22 cellular contexts compared by ENCODE assay signal in genomic region chr15:46732060-46732459, GRCh38.
DNase-seq lines count a peak whose midpoint lies in the region; ATAC-seq and TF ChIP-seq lines count a peak whose summit lies in the region.
"Had no signal": no experiment of that assay in that cellular context is flagged by ENCODE, and none has a peak within 500 bp of the region (broad histone marks: within the 10 kb centered on the region; RNA-seq: fewer than 3 reads in every experiment).

No MANE protein-coding gene starts in this region.

- peak; percentile 75 for DNase-seq in NCI-H69 (lab: John Stamatoyannopoulos, UW)
- DNase-seq in retina = peak; percentile 8
- DNase-seq in stimulated activated CD4-positive, alpha-beta T cell treated with anti-CD3 and anti-CD28 coated beads, Interleukin-4, amount 100 ng/mL, for 1 hour = no peak
- DNase-seq in HUDEP-2 (lab: John Stamatoyannopoulos, UW; ENCODE audit: unreplicated experiment in 76 of 76) = no peak
- DNase-seq in SW 1271 (lab: John Stamatoyannopoulos, UW) = no peak
- no peak for DNase-seq in NCI-H510A (lab: John Stamatoyannopoulos, UW)
- DNase-seq: Calu3; DND-41; Kasumi-1; NCI-H2029 treated with DMSO at 0.1 percent for 48 hours; NCI-H226; NCI-H510A treated with DMSO at 0.1 percent for 48 hours; NCI-H774; NK-92 treated with Interleukin-12 subunit alpha and Interleukin-12 subunit beta, amount 100 ng/mL, for 24 hours; PC-9; SJCRH30; T-cell had no signal

- no peak overlapping the region for H3K9ac ChIP-seq in KMS-11

- no peaks in the 10 kb centered on the region for H3K27me3 ChIP-seq in KMS-11 (ENCODE audit: insufficient read depth, low read depth)
- H3K27me3 ChIP-seq: SJCRH30 had no signal

- peak overlapping the region; percentile 55 for H3K4me2 ChIP-seq in KMS-11
- H3K4me2 ChIP-seq: PC-9 had no signal

- no peak overlapping the region for H3K4me3 ChIP-seq in KMS-11 (IDR thresholded peaks at IDR 0.05; ENCODE audit: insufficient read depth, low read depth, low read length)
- H3K4me3 ChIP-seq: PC-9, SJCRH30 had no signal

- no peaks in the 10 kb centered on the region for H3K36me3 ChIP-seq in KMS-11 (ENCODE audit: insufficient read depth)
- H3K36me3 ChIP-seq: SJCRH30 had no signal

- no peak for TF ChIP-seq CTCF in KMS-11 (conservative IDR thresholded peaks at IDR 0.05; ENCODE audit: low read depth, low read length)

- H3K4me1 ChIP-seq in KMS-11 (ENCODE audit: low read depth, poor library complexity, severe bottlenecking) = peaks cover 46% of the 10 kb centered on the region
- H3K4me1 ChIP-seq: SJCRH30 had no signal

- H3K79me2 ChIP-seq in KMS-11 (ENCODE audit: insufficient read depth, low read depth) = no peaks in the 10 kb centered on the region

- peak; percentile 73 for ATAC-seq in GM18868 (IDR thresholded peaks at IDR 0.05; ENCODE audit: unreplicated experiment)
- ATAC-seq: HCT116, Right ventricle myocardium inferior, SK-N-SH treated with all-trans-retinoic acid at 6 μM for 48 hours, T-cell had no signal

- H4K20me1 ChIP-seq in KMS-11 (ENCODE audit: insufficient read depth) = no peaks in the 10 kb centered on the region

- H2AFZ ChIP-seq in KMS-11 (ENCODE audit: low read depth) = no peak overlapping the region
- H2AFZ ChIP-seq: PC-9 had no signal

- H3K27ac ChIP-seq in KMS-11 = peak overlapping the region; percentile 50; the same call in 1 of the 2 replicates
- H3K27ac ChIP-seq: PC-9, SJCRH30 had no signal

Comparison
In these comparisons a context has a peak if more than half of its experiments do, and no peak if none do; other contexts are left out.
1. DNase-seq: peak in NCI-H69 (single experiment) and retina (single experiment); none in stimulated activated CD4-positive, alpha-beta T cell treated with anti-CD3 and anti-CD28 coated beads, Interleukin-4, amount 100 ng/mL, for 1 hour (single experiment), HUDEP-2 (0 of 76), SW 1271 (0 of 2) and NCI-H510A (single experiment).